ENCODE assay signal across 16 cellular contexts in the genomic region with DNA sequence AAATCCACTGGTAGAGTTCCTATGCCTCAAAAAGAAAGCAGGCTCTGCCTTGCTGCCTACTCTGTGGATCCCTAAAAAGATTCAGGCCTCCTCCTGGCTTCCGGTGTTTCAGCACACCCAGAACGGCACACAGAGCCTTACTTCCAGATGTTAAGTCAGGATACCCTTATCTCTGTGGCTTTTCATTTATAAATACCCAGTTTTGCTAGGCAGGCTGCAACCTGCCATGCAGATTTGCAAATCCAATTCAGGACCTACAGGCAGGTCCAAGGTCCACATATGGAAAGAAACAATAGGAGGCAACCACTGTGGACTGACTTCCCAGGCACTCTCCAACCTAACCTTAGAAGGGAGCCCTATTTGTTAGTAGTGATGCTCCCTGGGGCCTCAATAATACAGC. TPM values are rescaled to one million over a fixed set of nuclear protein-coding genes. Genes with fewer than 3 reads are reported as not detected.
"Had no signal": no experiment of that assay in that cellular context is flagged by ENCODE, and none has a peak within 500 bp of the region (broad histone marks: within the 10 kb centered on the region; RNA-seq: fewer than 3 reads in every experiment).

No MANE protein-coding gene starts in this region.

- H3K27me3 Mint-ChIP-seq: activated naive CD4-positive, alpha-beta T cell treated with anti-CD3 and anti-CD28 coated beads, Interleukin-2, amount 10 ng/mL, durations not matched to agents 7 days and 5 days; activated T-helper 17 cell treated with anti-CD3 and anti-CD28 coated beads, Interleukin-2, amount 50 U/mL, for 72 hours; dendritic cell treated with granulocyte-macrophage colony-stimulating factor and Interleukin-4, amounts not matched to agents 40 ng/mL and 50 ng/mL, for 4 days had no signal

- DNase-seq: activated CD4-positive, alpha-beta T cell treated with anti-CD3 and anti-CD28 coated beads for 4 hours; activated naive CD4-positive, alpha-beta T cell treated with anti-CD3 and anti-CD28 coated beads, Interleukin-2, amount 10 ng/mL, durations not matched to agents 7 days and 5 days; caudate nucleus; left lung; nephron progenitor cell; sigmoid colon; stimulated activated CD4-positive, alpha-beta T cell treated with anti-CD3 and anti-CD28 coated beads, Interleukin-2, amount 100 ng/mL, for 48 hours; stimulated activated naive CD8-positive, alpha-beta T cell treated with anti-CD3 and anti-CD28 coated beads, Interleukin-15, Interleukin-2, amounts not matched to agents 100 U/mL and 50 U/mL, for 24 hours; SW 1271; upper lobe of right lung; WERI-Rb-1 had no signal

- H3K27ac Mint-ChIP-seq: activated naive CD4-positive, alpha-beta T cell treated with anti-CD3 and anti-CD28 coated beads, Interleukin-2, amount 10 ng/mL, durations not matched to agents 7 days and 5 days; activated T-helper 17 cell treated with anti-CD3 and anti-CD28 coated beads, Interleukin-2, amount 50 U/mL, for 72 hours; dendritic cell treated with granulocyte-macrophage colony-stimulating factor and Interleukin-4, amounts not matched to agents 40 ng/mL and 50 ng/mL, for 4 days; nephron progenitor cell; T-helper 2 cell treated with Interferon-gamma antibody and Interleukin-4, amounts not matched to agents 5 μg/mL and 100 μg/mL, for 36 hours had no signal

- H3K27me3 ChIP-seq: left lung, sigmoid colon, upper lobe of right lung had no signal

- ATAC-seq: activated T-helper 17 cell treated with anti-CD3 and anti-CD28 coated beads, Interleukin-2, amount 50 U/mL, for 72 hours; esophagus mucosa; left lung; stimulated activated naive CD8-positive, alpha-beta T cell treated with anti-CD3 and anti-CD28 coated beads, Interleukin-15, Interleukin-2, amounts not matched to agents 100 U/mL and 50 U/mL, for 24 hours; upper lobe of right lung had no signal

- H3K4me1 ChIP-seq: left lung, sigmoid colon, upper lobe of right lung had no signal

- H3K27ac ChIP-seq: left lung, sigmoid colon, upper lobe of right lung, WERI-Rb-1 had no signal

- H3K4me3 Mint-ChIP-seq: activated CD8-positive, alpha-beta T cell treated with anti-CD3 and anti-CD28 coated beads, Interleukin-2, amount 10 ng/mL, durations not matched to agents 7 days and 5 days; activated naive CD4-positive, alpha-beta T cell treated with anti-CD3 and anti-CD28 coated beads, Interleukin-2, amount 10 ng/mL, durations not matched to agents 7 days and 5 days; activated T-helper 17 cell treated with anti-CD3 and anti-CD28 coated beads, Interleukin-2, amount 50 U/mL, for 72 hours; dendritic cell treated with granulocyte-macrophage colony-stimulating factor and Interleukin-4, amounts not matched to agents 40 ng/mL and 50 ng/mL, for 4 days; nephron progenitor cell; T-helper 2 cell treated with Interferon-gamma antibody and Interleukin-4, amounts not matched to agents 5 μg/mL and 100 μg/mL, for 36 hours had no signal

- H3K9me3 Mint-ChIP-seq: activated naive CD4-positive, alpha-beta T cell treated with anti-CD3 and anti-CD28 coated beads, Interleukin-2, amount 10 ng/mL, durations not matched to agents 7 days and 5 days; activated T-helper 17 cell treated with anti-CD3 and anti-CD28 coated beads, Interleukin-2, amount 50 U/mL, for 72 hours; dendritic cell treated with granulocyte-macrophage colony-stimulating factor and Interleukin-4, amounts not matched to agents 40 ng/mL and 50 ng/mL, for 4 days; nephron progenitor cell; T-helper 2 cell treated with Interferon-gamma antibody and Interleukin-4, amounts not matched to agents 5 μg/mL and 100 μg/mL, for 36 hours had no signal

- H3K9me3 ChIP-seq: left lung, sigmoid colon, upper lobe of right lung had no signal

- H3K4me3 ChIP-seq: left lung, sigmoid colon, upper lobe of right lung had no signal

RNA-seq across cellular contexts. Expression of gene SAXO2, which starts 30.8 kb away (rescaled TPM):
- total RNA-seq: activated T-helper 17 cell treated with anti-CD3 and anti-CD28 coated beads, Interleukin-2, amount 50 U/mL, for 72 hours had no signal
